25 cellular contexts compared by ENCODE assay signal in genomic region chr17:65819810-65820209, GRCh38.
"Had no signal": no experiment of that assay in that cellular context is flagged by ENCODE, and none has a peak within 500 bp of the region (broad histone marks: within the 10 kb centered on the region; RNA-seq: fewer than 3 reads in every experiment).

No MANE protein-coding gene starts in this region.

- H3K36me3 ChIP-seq: esophagus muscularis mucosa, gastroesophageal sphincter, left ventricle myocardium inferior, lower lobe of right lung had no signal

- H3K27me3 ChIP-seq: dorsolateral prefrontal cortex, esophagus muscularis mucosa, foreskin keratinocyte, gastroesophageal sphincter, heart left ventricle, hepatocyte had no signal

- H3K79me2 ChIP-seq: hepatocyte had no signal

- ATAC-seq: foreskin keratinocyte, gastroesophageal sphincter, heart left ventricle, left lobe of liver, lower lobe of right lung had no signal

- FAIRE-seq: colon, endothelial cell of umbilical vein, frontal cortex, kidney had no signal

- H3K4me3 ChIP-seq: coronary artery, dorsolateral prefrontal cortex, esophagus muscularis mucosa, gastroesophageal sphincter, heart left ventricle, hepatocyte, left ventricle myocardium inferior, lower lobe of right lung, mucosa of descending colon had no signal

- H3K9me3 ChIP-seq: esophagus muscularis mucosa, gastroesophageal sphincter, left ventricle myocardium inferior, lower lobe of right lung, mucosa of descending colon had no signal

- H3K27ac ChIP-seq: coronary artery, dorsolateral prefrontal cortex, esophagus muscularis mucosa, foreskin keratinocyte, gastroesophageal sphincter, heart left ventricle, hepatocyte, left ventricle myocardium inferior, lower lobe of right lung had no signal

- H3K4me3 Mint-ChIP-seq: immature natural killer cell, mesothelial cell of epicardium had no signal

- H3K4me2 ChIP-seq: hepatocyte had no signal

- H3K4me1 Mint-ChIP-seq: immature natural killer cell had no signal

- H3K4me1 ChIP-seq: esophagus muscularis mucosa, gastroesophageal sphincter, left ventricle myocardium inferior, lower lobe of right lung had no signal

- H3K27ac Mint-ChIP-seq: immature natural killer cell, mesothelial cell of epicardium had no signal

- DNase-seq: dermis blood vessel endothelial cell; dorsolateral prefrontal cortex; effector CD4-positive, alpha-beta T cell; effector memory CD4-positive, alpha-beta T cell; foreskin keratinocyte; heart left ventricle; hypothalamus; immature natural killer cell; islet precursor cell; kidney; kidney glomerular epithelial cell; left colon; left ventricle myocardium inferior; lower lobe of right lung; mesenchymal stem cell; mucosa of descending colon had no signal

- H3K36me3 Mint-ChIP-seq: immature natural killer cell had no signal

- H2AFZ ChIP-seq: hepatocyte had no signal
